8 cellular contexts compared by ENCODE assay signal in genomic region chr21:45288441-45288841, GRCh38.
DNase-seq lines count a peak whose midpoint lies in the region; ATAC-seq and TF ChIP-seq lines count a peak whose summit lies in the region.

No MANE protein-coding gene starts in this region.

- H3K9ac ChIP-seq in KMS-11, result no peak overlapping the region

- H3K4me1 ChIP-seq in KMS-11 (ENCODE audit: low read depth, poor library complexity, severe bottlenecking) (peaks cover 11% of the 10 kb centered on the region), neuron (ENCODE audit: insufficient read depth, low read length) (peaks cover 11% of the 10 kb centered on the region)
- peaks cover 25% of the 10 kb centered on the region for H3K4me1 ChIP-seq in effector memory CD4-positive, alpha-beta T cell (ENCODE audit: control insufficient read depth, insufficient read depth, low read length, poor library complexity, severe bottlenecking)

- H2AFZ ChIP-seq in KMS-11 (ENCODE audit: low read depth) (no peak overlapping the region), neuron (ENCODE audit: low read depth, low read length) (no peak overlapping the region)

- H3K36me3 ChIP-seq in KMS-11 (ENCODE audit: insufficient read depth), result 0 out of 2 replicates have a peak, but pooled peaks cover 8% of the 10 kb centered on the region
- peaks cover 20% of the 10 kb centered on the region for H3K36me3 ChIP-seq in effector memory CD4-positive, alpha-beta T cell (ENCODE audit: control insufficient read depth, insufficient read depth, low read length)
- peaks cover 25% of the 10 kb centered on the region for H3K36me3 ChIP-seq in neuron (ENCODE audit: insufficient read depth, low read length)

- H3K4me2 ChIP-seq in KMS-11, result 0 out of 2 replicates have a peak overlapping the region, but pooled peaks have one; percentile 36

- DNase-seq in COLO668 (lab: John Stamatoyannopoulos, UW; ENCODE audit: unreplicated experiment) (peak; percentile 21), HuH-7 (ENCODE audit: low spot score) (no peak), SW 1271 (lab: John Stamatoyannopoulos, UW) (no peak)
- DNase-seq in effector memory CD4-positive, alpha-beta T cell, result no peak

- no peaks in the 10 kb centered on the region for H3K79me2 ChIP-seq in KMS-11 (ENCODE audit: insufficient read depth, low read depth)

- H3K4me3 ChIP-seq in KMS-11 (IDR thresholded peaks at IDR 0.05; ENCODE audit: insufficient read depth, low read depth, low read length) (no peak overlapping the region), neuron (ENCODE audit: low read length) (peak overlapping the region; percentile 91)
- H3K4me3 ChIP-seq in effector memory CD4-positive, alpha-beta T cell (ENCODE audit: insufficient read depth, low read depth, low read length, poor library complexity, severe bottlenecking), result peak overlapping the region; percentile 80

- H3K27me3 ChIP-seq in KMS-11 (ENCODE audit: insufficient read depth, low read depth) (peaks cover 5% of the 10 kb centered on the region), neuron (ENCODE audit: insufficient read depth, low read length) (no peaks in the 10 kb centered on the region)
- H3K27me3 ChIP-seq in effector memory CD4-positive, alpha-beta T cell (replicated peaks; ENCODE audit: control insufficient read depth, insufficient read depth, low read length, poor library complexity, severe bottlenecking), result no peaks in the 10 kb centered on the region

- H3K27ac ChIP-seq in KMS-11, result no peak overlapping the region
- H3K27ac ChIP-seq in effector memory CD4-positive, alpha-beta T cell (ENCODE audit: insufficient read depth, low read length, poor library complexity, severe bottlenecking), result peak overlapping the region; percentile 89

- TF ChIP-seq CTCF in KMS-11 (conservative IDR thresholded peaks at IDR 0.05; ENCODE audit: low read depth, low read length), result no peak

- no peaks in the 10 kb centered on the region for H3K9me3 ChIP-seq in effector memory CD4-positive, alpha-beta T cell (ENCODE audit: control insufficient read depth, low read length)
- no peaks in the 10 kb centered on the region for H3K9me3 ChIP-seq in neuron (ENCODE audit: low read length)

- ATAC-seq in GM21390 (IDR thresholded peaks at IDR 0.05; ENCODE audit: unreplicated experiment) (no peak), HG03097 (IDR thresholded peaks at IDR 0.05; ENCODE audit: low FRiP score, unreplicated experiment) (no peak)

- H4K20me1 ChIP-seq in KMS-11 (ENCODE audit: insufficient read depth), result no peaks in the 10 kb centered on the region
